ENCODE assay signal across 1 cellular context in genomic region chr11:34344410-34345011, GRCh38.
TF ChIP-seq lines count a peak whose summit lies in the region.

No MANE protein-coding gene starts in this region.

TF ChIP-seq in K562, 482 proteins besides CTCF, POLR2A, EP300 and RAD21 (continued from another document):
- TF ChIP-seq HOMEZ (CRISPR knock-in tag; IDR thresholded peaks at IDR 0.05) (no peak), FUS (optimal IDR thresholded peaks at IDR 0.05; ENCODE audit: low read depth, low read length) (no peak), SRSF9 (IDR thresholded peaks at IDR 0.05; ENCODE audit: borderline replicate concordance, low read depth, low read length) (no peak), ETV6 (IDR thresholded peaks at IDR 0.05; ENCODE audit: borderline replicate concordance in 1 of 2, low read depth in 2 of 2, low read length in 1 of 2) (no peak), ETV6 (CRISPR knock-in tag; IDR thresholded peaks at IDR 0.05; ENCODE audit: borderline replicate concordance) (no peak), CBFA2T3 (IDR thresholded peaks at IDR 0.05) (no peak), ZNF778 (CRISPR knock-in tag; IDR thresholded peaks at IDR 0.05) (no peak), CSDE1 (IDR thresholded peaks at IDR 0.05) (no peak), RCOR1 (IDR thresholded peaks at IDR 0.05; ENCODE audit: borderline replicate concordance in 1 of 2, low read depth in 2 of 2, low read length in 2 of 2) (no peak), L3MBTL2 (IDR thresholded peaks at IDR 0.05) (no peak), ZNF3 (CRISPR knock-in tag; IDR thresholded peaks at IDR 0.05) (no peak), TFAP4 (CRISPR knock-in tag; IDR thresholded peaks at IDR 0.05; ENCODE audit: borderline replicate concordance) (no peak), ZNF134 (CRISPR knock-in tag; conservative IDR thresholded peaks at IDR 0.05) (no peak)
